In the genomic region with DNA sequence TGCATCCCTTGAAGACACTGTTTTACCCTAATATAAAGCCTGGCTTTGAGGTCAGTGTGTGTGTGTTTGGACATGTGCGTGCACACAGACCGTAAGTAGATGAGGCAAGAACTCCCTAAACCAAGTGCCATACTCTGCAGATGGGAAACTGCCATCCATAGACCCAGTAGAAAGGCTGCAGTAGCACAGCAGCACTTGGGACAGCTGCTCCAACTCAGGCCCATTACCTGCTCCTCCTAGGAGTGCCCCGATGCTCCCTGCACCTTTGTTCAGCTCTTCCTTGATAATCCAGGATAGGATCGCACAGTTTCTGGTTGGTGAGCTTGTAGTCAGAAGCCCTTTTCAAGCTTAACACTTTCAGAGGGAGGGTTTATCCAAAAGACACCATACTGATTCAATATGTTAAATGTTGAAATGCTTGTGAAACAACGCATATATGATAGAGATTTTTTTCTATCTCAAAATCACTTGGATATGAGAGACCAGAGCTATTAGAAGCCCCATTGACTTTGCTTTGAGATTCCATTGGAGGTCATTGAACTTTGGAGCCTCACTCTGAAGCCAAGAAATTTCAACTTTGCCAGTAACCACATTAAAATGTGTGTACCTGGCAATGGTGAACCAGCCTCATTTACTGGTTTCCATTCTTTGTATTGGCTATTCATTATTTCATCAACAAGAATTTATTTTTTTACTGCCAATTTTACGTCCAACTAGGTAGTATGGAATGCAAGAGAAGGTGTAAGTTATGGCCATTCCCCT, we compare ENCODE assay signal across 1 cellular context.
TF ChIP-seq lines count a peak whose summit lies in the region.

No MANE protein-coding gene starts in this region.

TF ChIP-seq in GM23338, 12 proteins besides CTCF, POLR2A, EP300 and RAD21 (continued from another document):
- TF ChIP-seq, protein P1, sequence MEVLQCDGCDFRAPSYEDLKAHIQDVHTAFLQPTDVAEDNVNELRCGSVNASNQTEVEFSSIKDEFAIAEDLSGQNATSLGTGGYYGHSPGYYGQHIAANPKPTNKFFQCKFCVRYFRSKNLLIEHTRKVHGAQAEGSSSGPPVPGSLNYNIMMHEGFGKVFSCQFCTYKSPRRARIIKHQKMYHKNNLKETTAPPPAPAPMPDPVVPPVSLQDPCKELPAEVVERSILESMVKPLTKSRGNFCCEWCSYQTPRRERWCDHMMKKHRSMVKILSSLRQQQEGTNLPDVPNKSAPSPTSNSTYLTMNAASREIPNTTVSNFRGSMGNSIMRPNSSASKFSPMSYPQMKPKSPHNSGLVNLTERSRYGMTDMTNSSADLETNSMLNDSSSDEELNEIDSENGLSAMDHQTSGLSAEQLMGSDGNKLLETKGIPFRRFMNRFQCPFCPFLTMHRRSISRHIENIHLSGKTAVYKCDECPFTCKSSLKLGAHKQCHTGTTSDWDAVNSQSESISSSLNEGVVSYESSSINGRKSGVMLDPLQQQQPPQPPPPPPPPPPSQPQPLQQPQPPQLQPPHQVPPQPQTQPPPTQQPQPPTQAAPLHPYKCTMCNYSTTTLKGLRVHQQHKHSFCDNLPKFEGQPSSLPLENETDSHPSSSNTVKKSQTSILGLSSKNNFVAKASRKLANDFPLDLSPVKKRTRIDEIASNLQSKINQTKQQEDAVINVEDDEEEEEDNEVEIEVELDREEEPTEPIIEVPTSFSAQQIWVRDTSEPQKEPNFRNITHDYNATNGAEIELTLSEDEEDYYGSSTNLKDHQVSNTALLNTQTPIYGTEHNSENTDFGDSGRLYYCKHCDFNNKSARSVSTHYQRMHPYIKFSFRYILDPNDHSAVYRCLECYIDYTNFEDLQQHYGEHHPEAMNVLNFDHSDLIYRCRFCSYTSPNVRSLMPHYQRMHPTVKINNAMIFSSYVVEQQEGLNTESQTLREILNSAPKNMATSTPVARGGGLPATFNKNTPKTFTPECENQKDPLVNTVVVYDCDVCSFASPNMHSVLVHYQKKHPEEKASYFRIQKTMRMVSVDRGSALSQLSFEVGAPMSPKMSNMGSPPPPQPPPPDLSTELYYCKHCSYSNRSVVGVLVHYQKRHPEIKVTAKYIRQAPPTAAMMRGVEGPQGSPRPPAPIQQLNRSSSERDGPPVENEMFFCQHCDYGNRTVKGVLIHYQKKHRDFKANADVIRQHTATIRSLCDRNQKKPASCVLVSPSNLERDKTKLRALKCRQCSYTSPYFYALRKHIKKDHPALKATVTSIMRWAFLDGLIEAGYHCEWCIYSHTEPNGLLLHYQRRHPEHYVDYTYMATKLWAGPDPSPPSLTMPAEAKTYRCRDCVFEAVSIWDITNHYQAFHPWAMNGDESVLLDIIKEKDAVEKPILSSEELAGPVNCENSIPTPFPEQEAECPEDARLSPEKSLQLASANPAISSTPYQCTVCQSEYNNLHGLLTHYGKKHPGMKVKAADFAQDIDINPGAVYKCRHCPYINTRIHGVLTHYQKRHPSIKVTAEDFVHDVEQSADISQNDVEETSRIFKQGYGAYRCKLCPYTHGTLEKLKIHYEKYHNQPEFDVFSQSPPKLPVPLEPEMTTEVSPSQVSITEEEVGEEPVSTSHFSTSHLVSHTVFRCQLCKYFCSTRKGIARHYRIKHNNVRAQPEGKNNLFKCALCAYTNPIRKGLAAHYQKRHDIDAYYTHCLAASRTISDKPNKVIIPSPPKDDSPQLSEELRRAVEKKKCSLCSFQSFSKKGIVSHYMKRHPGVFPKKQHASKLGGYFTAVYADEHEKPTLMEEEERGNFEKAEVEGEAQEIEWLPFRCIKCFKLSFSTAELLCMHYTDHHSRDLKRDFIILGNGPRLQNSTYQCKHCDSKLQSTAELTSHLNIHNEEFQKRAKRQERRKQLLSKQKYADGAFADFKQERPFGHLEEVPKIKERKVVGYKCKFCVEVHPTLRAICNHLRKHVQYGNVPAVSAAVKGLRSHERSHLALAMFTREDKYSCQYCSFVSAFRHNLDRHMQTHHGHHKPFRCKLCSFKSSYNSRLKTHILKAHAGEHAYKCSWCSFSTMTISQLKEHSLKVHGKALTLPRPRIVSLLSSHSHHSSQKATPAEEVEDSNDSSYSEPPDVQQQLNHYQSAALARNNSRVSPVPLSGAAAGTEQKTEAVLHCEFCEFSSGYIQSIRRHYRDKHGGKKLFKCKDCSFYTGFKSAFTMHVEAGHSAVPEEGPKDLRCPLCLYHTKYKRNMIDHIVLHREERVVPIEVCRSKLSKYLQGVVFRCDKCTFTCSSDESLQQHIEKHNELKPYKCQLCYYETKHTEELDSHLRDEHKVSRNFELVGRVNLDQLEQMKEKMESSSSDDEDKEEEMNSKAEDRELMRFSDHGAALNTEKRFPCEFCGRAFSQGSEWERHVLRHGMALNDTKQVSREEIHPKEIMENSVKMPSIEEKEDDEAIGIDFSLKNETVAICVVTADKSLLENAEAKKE (CRISPR knock-in tag; IDR thresholded peaks at IDR 0.05), result no peak
- TF ChIP-seq POLR2AphosphoS5 (IDR thresholded peaks at IDR 0.05; ENCODE audit: low read depth) (no peak), JUNB (IDR thresholded peaks at IDR 0.05; ENCODE audit: unreplicated experiment) (no peak), NANOG (IDR thresholded peaks at IDR 0.05; ENCODE audit: borderline replicate concordance) (no peak), STAT1 (IDR thresholded peaks at IDR 0.05; ENCODE audit: unreplicated experiment) (no peak), CREB1 (CRISPR knock-in tag; IDR thresholded peaks at IDR 0.05; ENCODE audit: low read depth) (no peak), ZNF331 (CRISPR knock-in tag; IDR thresholded peaks at IDR 0.05; ENCODE audit: low read depth) (no peak)
- TF ChIP-seq, protein P2, sequence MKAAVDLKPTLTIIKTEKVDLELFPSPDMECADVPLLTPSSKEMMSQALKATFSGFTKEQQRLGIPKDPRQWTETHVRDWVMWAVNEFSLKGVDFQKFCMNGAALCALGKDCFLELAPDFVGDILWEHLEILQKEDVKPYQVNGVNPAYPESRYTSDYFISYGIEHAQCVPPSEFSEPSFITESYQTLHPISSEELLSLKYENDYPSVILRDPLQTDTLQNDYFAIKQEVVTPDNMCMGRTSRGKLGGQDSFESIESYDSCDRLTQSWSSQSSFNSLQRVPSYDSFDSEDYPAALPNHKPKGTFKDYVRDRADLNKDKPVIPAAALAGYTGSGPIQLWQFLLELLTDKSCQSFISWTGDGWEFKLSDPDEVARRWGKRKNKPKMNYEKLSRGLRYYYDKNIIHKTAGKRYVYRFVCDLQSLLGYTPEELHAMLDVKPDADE (IDR thresholded peaks at IDR 0.05), result no peak
- TF ChIP-seq, protein P3, sequence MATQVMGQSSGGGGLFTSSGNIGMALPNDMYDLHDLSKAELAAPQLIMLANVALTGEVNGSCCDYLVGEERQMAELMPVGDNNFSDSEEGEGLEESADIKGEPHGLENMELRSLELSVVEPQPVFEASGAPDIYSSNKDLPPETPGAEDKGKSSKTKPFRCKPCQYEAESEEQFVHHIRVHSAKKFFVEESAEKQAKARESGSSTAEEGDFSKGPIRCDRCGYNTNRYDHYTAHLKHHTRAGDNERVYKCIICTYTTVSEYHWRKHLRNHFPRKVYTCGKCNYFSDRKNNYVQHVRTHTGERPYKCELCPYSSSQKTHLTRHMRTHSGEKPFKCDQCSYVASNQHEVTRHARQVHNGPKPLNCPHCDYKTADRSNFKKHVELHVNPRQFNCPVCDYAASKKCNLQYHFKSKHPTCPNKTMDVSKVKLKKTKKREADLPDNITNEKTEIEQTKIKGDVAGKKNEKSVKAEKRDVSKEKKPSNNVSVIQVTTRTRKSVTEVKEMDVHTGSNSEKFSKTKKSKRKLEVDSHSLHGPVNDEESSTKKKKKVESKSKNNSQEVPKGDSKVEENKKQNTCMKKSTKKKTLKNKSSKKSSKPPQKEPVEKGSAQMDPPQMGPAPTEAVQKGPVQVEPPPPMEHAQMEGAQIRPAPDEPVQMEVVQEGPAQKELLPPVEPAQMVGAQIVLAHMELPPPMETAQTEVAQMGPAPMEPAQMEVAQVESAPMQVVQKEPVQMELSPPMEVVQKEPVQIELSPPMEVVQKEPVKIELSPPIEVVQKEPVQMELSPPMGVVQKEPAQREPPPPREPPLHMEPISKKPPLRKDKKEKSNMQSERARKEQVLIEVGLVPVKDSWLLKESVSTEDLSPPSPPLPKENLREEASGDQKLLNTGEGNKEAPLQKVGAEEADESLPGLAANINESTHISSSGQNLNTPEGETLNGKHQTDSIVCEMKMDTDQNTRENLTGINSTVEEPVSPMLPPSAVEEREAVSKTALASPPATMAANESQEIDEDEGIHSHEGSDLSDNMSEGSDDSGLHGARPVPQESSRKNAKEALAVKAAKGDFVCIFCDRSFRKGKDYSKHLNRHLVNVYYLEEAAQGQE (IDR thresholded peaks at IDR 0.05; ENCODE audit: unreplicated experiment), result no peak
